Comparison of ENCODE assay signal across 23 cellular contexts in the genomic region with DNA sequence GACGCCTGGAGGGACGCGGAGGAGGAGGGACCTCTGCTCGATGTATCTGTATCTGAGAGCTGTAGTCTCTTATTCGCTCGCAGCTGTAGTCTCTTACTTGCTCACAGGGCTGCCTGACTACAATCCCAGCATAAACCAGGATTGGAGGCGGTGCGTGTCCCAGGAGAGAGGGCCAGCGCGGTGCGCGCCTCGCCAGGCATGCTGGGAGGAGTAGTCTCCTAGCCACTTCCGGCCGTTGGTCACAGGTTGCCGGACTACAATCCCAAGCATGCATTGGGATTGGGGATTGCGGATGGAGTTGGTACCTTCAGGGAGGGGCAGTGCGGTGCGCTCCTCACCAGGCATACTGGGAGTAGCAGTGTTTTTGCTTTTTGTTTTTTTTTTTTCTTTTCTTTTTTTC.
DNase-seq lines count a peak whose midpoint lies in the region; ATAC-seq, FAIRE-seq and TF ChIP-seq lines count a peak whose summit lies in the region.
"Had no signal": no experiment of that assay in that cellular context is flagged by ENCODE, and none has a peak within 500 bp of the region (broad histone marks: within the 10 kb centered on the region; RNA-seq: fewer than 3 reads in every experiment).

No MANE protein-coding gene starts in this region.

- H3K4me1 ChIP-seq in HEK293 (ENCODE audit: control insufficient read depth, insufficient read depth, low read length) (no peaks in the 10 kb centered on the region), pancreas (no peaks in the 10 kb centered on the region)
- H3K4me1 ChIP-seq: gastrocnemius medialis had no signal

- POLR2A ChIA-PET in HEK293 (lab: Yijun Ruan, JAX) (no interaction called here), T-cell (lab: Charles Lee) (no interaction called here)

- H3K9me3 Mint-ChIP-seq in T-helper 2 cell treated with Interferon-gamma antibody and Interleukin-4, amounts not matched to agents 5 μg/mL and 100 μg/mL, for 36 hours: peaks cover 63% of the 10 kb centered on the region
- peaks cover 12 to 34% (median 25%) of the 10 kb centered on the region in 3 donors for H3K9me3 Mint-ChIP-seq in T-cell
- peaks cover 34% of the 10 kb centered on the region for H3K9me3 Mint-ChIP-seq in activated naive CD4-positive, alpha-beta T cell treated with anti-CD3 and anti-CD28 coated beads, Interleukin-2, amount 10 ng/mL, durations not matched to agents 7 days and 5 days

- WGBS in pancreas, 2 donors: 7 to 10% methylated on average over 19 of the region's 19 CpGs

- H3K9me3 ChIP-seq in HEK293 (ENCODE audit: control insufficient read depth, insufficient read depth, low read depth, low read length): no peaks in the 10 kb centered on the region
- H3K9me3 ChIP-seq in WERI-Rb-1 (ENCODE audit: severe bottlenecking): peaks cover 21% of the 10 kb centered on the region
- no peaks in the 10 kb centered on the region for H3K9me3 ChIP-seq in pancreas
- H3K9me3 ChIP-seq: gastrocnemius medialis had no signal

- H3K27ac Mint-ChIP-seq in T-helper 2 cell treated with Interferon-gamma antibody and Interleukin-4, amounts not matched to agents 5 μg/mL and 100 μg/mL, for 36 hours: no peak overlapping the region
- no peak overlapping the region for H3K27ac Mint-ChIP-seq in T-cell
- H3K27ac Mint-ChIP-seq in activated naive CD4-positive, alpha-beta T cell treated with anti-CD3 and anti-CD28 coated beads, Interleukin-2, amount 10 ng/mL, durations not matched to agents 7 days and 5 days: no peak overlapping the region
- H3K27ac Mint-ChIP-seq: natural killer cell treated with Interleukin-12 subunit alpha and Interleukin-12 subunit beta and Interleukin-15 and Interleukin-18, amount 100 ng/mL, for 72 hours; stimulated activated naive CD8-positive, alpha-beta T cell treated with anti-CD3 and anti-CD28 coated beads, Interleukin-15, amount 100 ng/mL, for 72 hours; T-helper 17 cell had no signal

- H3K4me3 ChIP-seq in HEK293 (ENCODE audit: low read depth, low read length) (no peak overlapping the region), WERI-Rb-1 (ENCODE audit: low read depth, low read length) (no peak overlapping the region), pancreas (peak overlapping the region in 1 of 4 donors; percentile 30)
- H3K4me3 ChIP-seq: gastrocnemius medialis, lung had no signal

- H3K27ac ChIP-seq in 22Rv1 (peak overlapping the region; percentile 64), HEK293 (ENCODE audit: extremely low read depth, low read depth, low read length) (no peak overlapping the region), WERI-Rb-1 (no peak overlapping the region), pancreas (no peak overlapping the region)
- H3K27ac ChIP-seq: gastrocnemius medialis, RWPE1 had no signal

- TF ChIP-seq CTCF in 22Rv1 (IDR thresholded peaks at IDR 0.05) (no peak), HEK293 (tag by site-specific recombination; IDR thresholded peaks at IDR 0.05) (no peak), WERI-Rb-1 (IDR thresholded peaks at IDR 0.05; ENCODE audit: low read depth, low read length) (no peak), pancreas (IDR thresholded peaks at IDR 0.05) (no peak)

- DNase-seq in WERI-Rb-1 (peak; percentile 14), pancreas (peak in 5 of 6 donors; percentile 27 to 70 (median 62)), NCI-H510A treated with DMSO at 0.1 percent for 48 hours (lab: John Stamatoyannopoulos, UW) (no peak), T-cell (no peak)
- DNase-seq in T-helper 2 cell treated with Interferon-gamma antibody and Interleukin-4, amounts not matched to agents 5 μg/mL and 100 μg/mL, for 36 hours (ENCODE audit: low spot score): no peak
- DNase-seq in activated naive CD4-positive, alpha-beta T cell treated with anti-CD3 and anti-CD28 coated beads, Interleukin-2, amount 10 ng/mL, durations not matched to agents 7 days and 5 days: no peak
- DNase-seq: activated CD4-positive, alpha-beta T cell treated with anti-CD3 and anti-CD28 coated beads for 4 hours; activated CD8-positive, alpha-beta memory T cell treated with anti-CD3 and anti-CD28 coated beads, Interleukin-2, amount 50 U/mL, for 4 hours; activated gamma-delta T cell treated with Interleukin-2 at 50 U/mL for 16 hours; gastrocnemius medialis; NCI-H2081 treated with DMSO at 0.1 percent for 48 hours; stimulated activated naive CD8-positive, alpha-beta T cell treated with anti-CD3 and anti-CD28 coated beads, Interleukin-15, amount 100 ng/mL, for 72 hours; T-helper 17 cell had no signal

- FAIRE-seq in pancreas (lab: Jason Lieb, UNC): no peak
- FAIRE-seq: astrocyte, colon, G401.6, GM12892, H1 had no signal

- H3K27me3 Mint-ChIP-seq in T-helper 2 cell treated with Interferon-gamma antibody and Interleukin-4, amounts not matched to agents 5 μg/mL and 100 μg/mL, for 36 hours (ENCODE audit: low read depth): no peaks in the 10 kb centered on the region
- H3K27me3 Mint-ChIP-seq in T-cell: no peaks in the 10 kb centered on the region
- H3K27me3 Mint-ChIP-seq in activated naive CD4-positive, alpha-beta T cell treated with anti-CD3 and anti-CD28 coated beads, Interleukin-2, amount 10 ng/mL, durations not matched to agents 7 days and 5 days: no peaks in the 10 kb centered on the region
- H3K27me3 Mint-ChIP-seq: natural killer cell treated with Interleukin-12 subunit alpha and Interleukin-12 subunit beta and Interleukin-15 and Interleukin-18, amount 100 ng/mL, for 72 hours; stimulated activated naive CD8-positive, alpha-beta T cell treated with anti-CD3 and anti-CD28 coated beads, Interleukin-15, amount 100 ng/mL, for 72 hours; T-helper 17 cell had no signal

- no peaks in the 10 kb centered on the region for H3K27me3 ChIP-seq in WERI-Rb-1 (ENCODE audit: insufficient read depth, low read depth, severe bottlenecking)
- H3K27me3 ChIP-seq in pancreas: no peaks in the 10 kb centered on the region
- H3K27me3 ChIP-seq: gastrocnemius medialis had no signal

- H3K4me1 Mint-ChIP-seq in T-helper 2 cell treated with Interferon-gamma antibody and Interleukin-4, amounts not matched to agents 5 μg/mL and 100 μg/mL, for 36 hours (ENCODE audit: low read depth): no peaks in the 10 kb centered on the region
- H3K4me1 Mint-ChIP-seq in T-cell: no peaks in the 10 kb centered on the region
- H3K4me1 Mint-ChIP-seq in activated naive CD4-positive, alpha-beta T cell treated with anti-CD3 and anti-CD28 coated beads, Interleukin-2, amount 10 ng/mL, durations not matched to agents 7 days and 5 days: no peaks in the 10 kb centered on the region
- H3K4me1 Mint-ChIP-seq: stimulated activated naive CD8-positive, alpha-beta T cell treated with anti-CD3 and anti-CD28 coated beads, Interleukin-15, amount 100 ng/mL, for 72 hours; T-helper 17 cell had no signal

- H3K36me3 ChIP-seq in HEK293 (ENCODE audit: control insufficient read depth in 2 of 2, insufficient read depth in 1 of 2, low read length in 2 of 2) (no peaks in the 10 kb centered on the region), WERI-Rb-1 (no peaks in the 10 kb centered on the region), pancreas (no peaks in the 10 kb centered on the region)
- H3K36me3 ChIP-seq: gastrocnemius medialis had no signal

- CTCF ChIA-PET in HEK293 (lab: Yijun Ruan, JAX) (no interaction called here), T-cell (lab: Charles Lee) (no interaction called here)
- CTCF ChIA-PET in activated naive CD4-positive, alpha-beta T cell treated with anti-CD3 and anti-CD28 coated beads, Interleukin-2, amount 10 ng/mL, durations not matched to agents 7 days and 5 days (lab: Charles Lee): no interaction called here

- no peak overlapping the region for H3K4me3 Mint-ChIP-seq in T-helper 2 cell treated with Interferon-gamma antibody and Interleukin-4, amounts not matched to agents 5 μg/mL and 100 μg/mL, for 36 hours
- H3K4me3 Mint-ChIP-seq in T-cell: no peak overlapping the region
- no peak overlapping the region for H3K4me3 Mint-ChIP-seq in activated naive CD4-positive, alpha-beta T cell treated with anti-CD3 and anti-CD28 coated beads, Interleukin-2, amount 10 ng/mL, durations not matched to agents 7 days and 5 days
- H3K4me3 Mint-ChIP-seq: natural killer cell treated with Interleukin-12 subunit alpha and Interleukin-12 subunit beta and Interleukin-15 and Interleukin-18, amount 100 ng/mL, for 72 hours; stimulated activated naive CD8-positive, alpha-beta T cell treated with anti-CD3 and anti-CD28 coated beads, Interleukin-15, amount 100 ng/mL, for 72 hours; T-helper 17 cell had no signal

- ATAC-seq in pancreas (peak; percentile 40 to 98 (median 90)), T-cell (replicated peaks in 1 of 4) (no peak)
- ATAC-seq: gastrocnemius medialis; stimulated activated naive CD8-positive, alpha-beta T cell treated with anti-CD3 and anti-CD28 coated beads, Interleukin-15, amount 100 ng/mL, for 72 hours; T-helper 17 cell had no signal

- intact Hi-C loops in pancreas (cut with DNase I): no loop called here

- H3K36me3 Mint-ChIP-seq in T-helper 2 cell treated with Interferon-gamma antibody and Interleukin-4, amounts not matched to agents 5 μg/mL and 100 μg/mL, for 36 hours (ENCODE audit: low read depth): no peaks in the 10 kb centered on the region
- H3K36me3 Mint-ChIP-seq in T-cell: no peaks in the 10 kb centered on the region
- H3K36me3 Mint-ChIP-seq in activated naive CD4-positive, alpha-beta T cell treated with anti-CD3 and anti-CD28 coated beads, Interleukin-2, amount 10 ng/mL, durations not matched to agents 7 days and 5 days: peaks cover 4% of the 10 kb centered on the region

TF ChIP-seq in HEK293, 187 proteins besides CTCF, POLR2A, EP300 and RAD21 (continues in another document):
- TF ChIP-seq ZNF18 (tag by site-specific recombination; IDR thresholded peaks at IDR 0.05): no peak

Comparison
In these comparisons a context has a peak if more than half of its experiments do, and no peak if none do; other contexts are left out.
1. DNase-seq: peak in WERI-Rb-1 (single experiment) and pancreas (5 of 6); none in T-helper 2 cell treated with Interferon-gamma antibody and Interleukin-4, amounts not matched to agents 5 μg/mL and 100 μg/mL, for 36 hours (single experiment), NCI-H510A treated with DMSO at 0.1 percent for 48 hours (single experiment), T-cell (0 of 34) and activated naive CD4-positive, alpha-beta T cell treated with anti-CD3 and anti-CD28 coated beads, Interleukin-2, amount 10 ng/mL, durations not matched to agents 7 days and 5 days (single experiment).
2. ATAC-seq: peak in pancreas (4 of 4); none in T-cell (0 of 4).